Comparison of ENCODE assay signal across 1 cellular context in genomic region chr16:6684076-6684673, GRCh38.
TF ChIP-seq lines count a peak whose summit lies in the region.

No MANE protein-coding gene starts in this region.

TF ChIP-seq in IMR-90, 13 proteins besides CTCF, POLR2A, EP300 and RAD21 (continued from another document):
- TF ChIP-seq MXI1 (IDR thresholded peaks at IDR 0.05; ENCODE audit: borderline replicate concordance, low read depth, low read length) (no peak), CHD1 (IDR thresholded peaks at IDR 0.05; ENCODE audit: low read depth, low read length) (no peak), RCOR1 (IDR thresholded peaks at IDR 0.05; ENCODE audit: insufficient replicate concordance, low read length) (no peak), RFX5 (IDR thresholded peaks at IDR 0.05; ENCODE audit: low read depth, low read length) (no peak)
TF ChIP-seq in IMR-90: peak in this region for 0.
